22 cellular contexts compared by ENCODE assay signal in the genomic region with DNA sequence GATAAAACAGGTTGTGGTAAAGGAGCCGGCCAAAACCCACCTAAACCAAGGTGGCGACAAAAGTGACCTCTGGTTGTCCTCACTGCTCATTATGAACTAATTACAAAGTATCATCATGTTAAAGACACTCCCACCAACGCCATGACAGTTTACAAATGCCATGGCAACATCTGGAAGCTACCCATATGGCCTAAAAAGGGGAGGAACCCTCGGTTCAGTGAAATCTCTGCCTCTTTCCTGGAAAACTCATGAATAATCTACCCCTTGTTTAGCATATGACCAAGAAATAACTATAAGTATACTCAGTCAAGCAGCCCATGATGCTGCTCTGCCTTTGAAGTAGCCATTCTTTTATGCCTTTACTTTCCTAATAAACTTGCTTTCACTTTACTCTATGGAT.
DNase-seq lines count a peak whose midpoint lies in the region; ATAC-seq lines count a peak whose summit lies in the region.
"Had no signal": no experiment of that assay in that cellular context is flagged by ENCODE, and none has a peak within 500 bp of the region (broad histone marks: within the 10 kb centered on the region; RNA-seq: fewer than 3 reads in every experiment).

No MANE protein-coding gene starts in this region.

- H2BK5ac ChIP-seq in trophoblast cell (ENCODE audit: low read depth, low read length, poor library complexity) (no peak overlapping the region), neuronal stem cell (ENCODE audit: low read length) (no peak overlapping the region)

- H3K4me3 ChIP-seq in trophoblast cell (ENCODE audit: low read depth, low read length) = no peak overlapping the region
- no peak overlapping the region for H3K4me3 ChIP-seq in neuronal stem cell (ENCODE audit: low read length in 2 of 2)
- H3K4me3 ChIP-seq: BLaER1, GM12878, GM23338 had no signal

- H3K4me1 ChIP-seq in trophoblast cell (ENCODE audit: control insufficient read depth in 1 of 2, insufficient read depth in 2 of 2, low read length in 2 of 2) (no peaks in the 10 kb centered on the region), neuronal stem cell (ENCODE audit: control insufficient read depth in 2 of 2, insufficient read depth in 1 of 2, low read depth in 1 of 2, low read length in 2 of 2) (peaks cover 3% of the 10 kb centered on the region in 2 donors)

- no peak overlapping the region for H2BK12ac ChIP-seq in trophoblast cell (ENCODE audit: low read length)
- H2BK12ac ChIP-seq in neuronal stem cell (ENCODE audit: low read length) = no peak overlapping the region

- DNase-seq in DMS 273 (lab: John Stamatoyannopoulos, UW; ENCODE audit: unreplicated experiment) = peak; percentile 48
- no peak for DNase-seq in DMS 273 treated with DMSO at 0.1 percent for 48 hours (lab: John Stamatoyannopoulos, UW)
- DNase-seq in stimulated activated naive CD8-positive, alpha-beta T cell treated with anti-CD3 and anti-CD28 coated beads, Interleukin-15, amount 100 ng/mL, for 72 hours = no peak
- no peak for DNase-seq in stimulated activated naive CD8-positive, alpha-beta T cell treated with anti-CD3 and anti-CD28 coated beads, Interleukin-15, Interleukin-2, amounts not matched to agents 100 U/mL and 50 U/mL, for 24 hours
- peak; percentile 6 for DNase-seq in ecto neural progenitor cell (ENCODE audit: low spot score)
- DNase-seq in trophoblast cell = no peak
- no peak for DNase-seq in pons (ENCODE audit: low spot score)
- no peak for DNase-seq in neuronal stem cell (ENCODE audit: low spot score)
- DNase-seq: Calu3; CD4-positive, alpha-beta T cell; CD8-positive, alpha-beta memory T cell; DMS79; EL; GDM1; H9 had no signal

- H3K18ac ChIP-seq in trophoblast cell (ENCODE audit: low read length) = no peak overlapping the region
- H3K18ac ChIP-seq in neuronal stem cell (ENCODE audit: low read length) = no peak overlapping the region

- H2AK5ac ChIP-seq in trophoblast cell (ENCODE audit: low read length) (no peak overlapping the region), neuronal stem cell (ENCODE audit: low read depth, low read length) (no peak overlapping the region)

- no peaks in the 10 kb centered on the region for H3K79me2 ChIP-seq in trophoblast cell (ENCODE audit: control insufficient read depth, insufficient read depth, low read length, poor library complexity)

- H3K27ac ChIP-seq in trophoblast cell (ENCODE audit: low read depth, low read length) = no peak overlapping the region
- no peak overlapping the region for H3K27ac ChIP-seq in neuronal stem cell (replicated peaks; ENCODE audit: low read length)
- H3K27ac ChIP-seq: 22Rv1, BLaER1, C4-2B had no signal

- no peak overlapping the region for H2BK15ac ChIP-seq in neuronal stem cell (ENCODE audit: low read length)

- H3K14ac ChIP-seq in trophoblast cell (ENCODE audit: low read length) (no peak overlapping the region), neuronal stem cell (ENCODE audit: low read length) (no peak overlapping the region)

- H3K27me3 ChIP-seq in trophoblast cell (ENCODE audit: insufficient read depth, low read length) (no peaks in the 10 kb centered on the region), neuronal stem cell (ENCODE audit: control insufficient read depth in 3 of 3, insufficient read depth in 3 of 3, low read depth in 1 of 3, low read length in 3 of 3) (peaks cover 0 to 5% (median 0%) of the 10 kb centered on the region in 3 experiments)
- H3K27me3 ChIP-seq: BLaER1 had no signal

- no peak overlapping the region for H3K4ac ChIP-seq in trophoblast cell (ENCODE audit: low read depth, low read length)
- H3K4ac ChIP-seq in neuronal stem cell (ENCODE audit: low read length) = no peak overlapping the region

- no peak overlapping the region for H4K91ac ChIP-seq in trophoblast cell (ENCODE audit: low read depth, low read length)
- H4K91ac ChIP-seq in neuronal stem cell (ENCODE audit: low read depth, low read length, poor library complexity) = no peak overlapping the region

- no peaks in the 10 kb centered on the region for H3K9me3 Mint-ChIP-seq in stimulated activated naive CD8-positive, alpha-beta T cell treated with anti-CD3 and anti-CD28 coated beads, Interleukin-15, amount 100 ng/mL, for 72 hours
- H3K9me3 Mint-ChIP-seq: CD4-positive, alpha-beta T cell; CD8-positive, alpha-beta memory T cell; GM23338; H9 had no signal

- H2BK120ac ChIP-seq in trophoblast cell (ENCODE audit: insufficient read depth, low read length, poor library complexity) (no peak overlapping the region), neuronal stem cell (ENCODE audit: low read depth, low read length) (no peak overlapping the region)

- H3K9me3 ChIP-seq in trophoblast cell (ENCODE audit: insufficient read depth, low read depth, low read length) (no peaks in the 10 kb centered on the region), neuronal stem cell (replicated peaks in 1 of 2; ENCODE audit: control insufficient read depth in 2 of 2, insufficient read depth in 1 of 2, low read depth in 1 of 2, low read length in 2 of 2) (no peaks in the 10 kb centered on the region)
- H3K9me3 ChIP-seq: BLaER1 had no signal

- H3K9ac ChIP-seq in trophoblast cell (ENCODE audit: low read length) (no peak overlapping the region), neuronal stem cell (ENCODE audit: low read depth, low read length, poor library complexity) (no peak overlapping the region)
- H3K9ac ChIP-seq: BLaER1 had no signal

- H4K8ac ChIP-seq in trophoblast cell (ENCODE audit: low read depth, low read length) (no peak overlapping the region), neuronal stem cell (ENCODE audit: low read depth, low read length) (no peak overlapping the region)

- H3K4me3 Mint-ChIP-seq in stimulated activated naive CD8-positive, alpha-beta T cell treated with anti-CD3 and anti-CD28 coated beads, Interleukin-15, amount 100 ng/mL, for 72 hours = no peak overlapping the region
- H3K4me3 Mint-ChIP-seq: B cell; CD4-positive, alpha-beta T cell; CD8-positive, alpha-beta memory T cell; GM23338; H9 had no signal

- no peak overlapping the region for H4K12ac ChIP-seq in trophoblast cell (ENCODE audit: low read depth, low read length)

- H3K23ac ChIP-seq in trophoblast cell (ENCODE audit: low read length) = no peak overlapping the region
- no peak overlapping the region for H3K23ac ChIP-seq in neuronal stem cell (ENCODE audit: low read depth, low read length, poor library complexity)

- no peaks in the 10 kb centered on the region for H3K79me1 ChIP-seq in trophoblast cell (ENCODE audit: low read length)
- no peaks in the 10 kb centered on the region for H3K79me1 ChIP-seq in neuronal stem cell (ENCODE audit: low read depth, low read length)

- no peaks in the 10 kb centered on the region for H3K27me3 Mint-ChIP-seq in stimulated activated naive CD8-positive, alpha-beta T cell treated with anti-CD3 and anti-CD28 coated beads, Interleukin-15, amount 100 ng/mL, for 72 hours
- H3K27me3 Mint-ChIP-seq: CD4-positive, alpha-beta T cell had no signal

- peaks cover 10% of the 10 kb centered on the region for H3K4me1 Mint-ChIP-seq in stimulated activated naive CD8-positive, alpha-beta T cell treated with anti-CD3 and anti-CD28 coated beads, Interleukin-15, amount 100 ng/mL, for 72 hours
- H3K4me1 Mint-ChIP-seq: CD8-positive, alpha-beta memory T cell had no signal

- no peak overlapping the region for H3K4me2 ChIP-seq in trophoblast cell (ENCODE audit: low read length)
- no peak overlapping the region for H3K4me2 ChIP-seq in neuronal stem cell (ENCODE audit: insufficient read depth, low read length, poor library complexity, severe bottlenecking)
- H3K4me2 ChIP-seq: BLaER1, GM23338 had no signal

- ATAC-seq in stimulated activated naive CD8-positive, alpha-beta T cell treated with anti-CD3 and anti-CD28 coated beads, Interleukin-15, amount 100 ng/mL, for 72 hours = peak; percentile 22
- no peak for ATAC-seq in stimulated activated naive CD8-positive, alpha-beta T cell treated with anti-CD3 and anti-CD28 coated beads, Interleukin-15, Interleukin-2, amounts not matched to agents 100 U/mL and 50 U/mL, for 24 hours
- ATAC-seq: GM12878, GM23338, HCT116 had no signal

- H3K27ac Mint-ChIP-seq in stimulated activated naive CD8-positive, alpha-beta T cell treated with anti-CD3 and anti-CD28 coated beads, Interleukin-15, amount 100 ng/mL, for 72 hours = no peak overlapping the region
- H3K27ac Mint-ChIP-seq: B cell; CD4-positive, alpha-beta T cell; CD8-positive, alpha-beta memory T cell; GM23338; H9 had no signal

- H3K36me3 ChIP-seq in trophoblast cell (ENCODE audit: control insufficient read depth in 1 of 2, insufficient read depth in 2 of 2, low read length in 2 of 2) = no peaks in the 10 kb centered on the region
- H3K36me3 ChIP-seq in neuronal stem cell (replicated peaks in 1 of 2; ENCODE audit: control insufficient read depth in 2 of 2, insufficient read depth in 2 of 2, low read length in 2 of 2) = no peaks in the 10 kb centered on the region
- H3K36me3 ChIP-seq: BLaER1 had no signal

- H2AFZ ChIP-seq in trophoblast cell (ENCODE audit: insufficient read depth, low read length, poor library complexity) (no peak overlapping the region), neuronal stem cell (ENCODE audit: low read length) (no peak overlapping the region)
- H2AFZ ChIP-seq: GM23338 had no signal

- no CpG with 5 or more reads among the region's 4 CpGs for WGBS in trophoblast cell (ENCODE audit: extremely low coverage, insufficient coverage, insufficient read length)
- WGBS in neuronal stem cell (ENCODE audit: extremely low coverage in 2 of 2, insufficient read length in 2 of 2, insufficient replicate concordance in 1 of 2), 2 donors = no CpG with 5 or more reads among the region's 4 CpGs

Comparison
In these comparisons a context has a peak if more than half of its experiments do, and no peak if none do; other contexts are left out.
1. DNase-seq: peak in DMS 273 (single experiment) and ecto neural progenitor cell (single experiment); none in DMS 273 treated with DMSO at 0.1 percent for 48 hours (single experiment), stimulated activated naive CD8-positive, alpha-beta T cell treated with anti-CD3 and anti-CD28 coated beads, Interleukin-15, amount 100 ng/mL, for 72 hours (0 of 2), stimulated activated naive CD8-positive, alpha-beta T cell treated with anti-CD3 and anti-CD28 coated beads, Interleukin-15, Interleukin-2, amounts not matched to agents 100 U/mL and 50 U/mL, for 24 hours (single experiment), trophoblast cell (0 of 2), pons (single experiment) and neuronal stem cell (single experiment).